Comparison of ENCODE assay signal across 15 cellular contexts in the genomic region with DNA sequence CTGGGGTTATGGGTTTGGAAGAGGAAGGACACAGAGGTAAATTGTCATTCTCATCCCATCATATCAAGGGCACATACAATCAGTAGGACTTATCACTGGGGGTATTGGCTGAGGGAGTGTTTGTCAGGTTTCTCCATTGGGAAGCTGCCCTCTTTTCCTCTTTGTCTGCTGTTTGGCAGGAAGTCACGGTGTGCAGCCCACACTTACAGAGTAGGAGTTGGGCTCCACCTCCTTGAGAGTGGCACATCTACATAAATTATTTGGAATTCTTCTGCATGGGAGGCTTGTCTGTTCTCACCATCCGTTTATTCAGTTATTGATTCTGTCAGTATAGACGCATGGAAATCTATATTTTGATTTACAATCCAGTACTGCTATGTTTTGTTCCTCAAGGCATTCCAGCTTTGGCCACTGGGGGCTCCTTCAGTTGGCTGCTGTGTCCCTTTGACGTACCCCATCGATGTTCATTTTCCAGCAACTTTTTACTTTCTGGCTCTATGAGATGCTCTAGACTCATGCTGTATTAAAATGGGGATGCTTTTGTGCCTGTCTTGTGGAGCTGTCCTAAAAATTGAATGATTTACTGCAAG.
A peak's percentile ranks its signal among the peaks of the same experiment; 100 is the strongest.
DNase-seq lines count a peak whose midpoint lies in the region; ATAC-seq, FAIRE-seq and TF ChIP-seq lines count a peak whose summit lies in the region.
"Had no signal": no experiment of that assay in that cellular context is flagged by ENCODE, and none has a peak within 500 bp of the region (broad histone marks: within the 10 kb centered on the region; RNA-seq: fewer than 3 reads in every experiment).

No MANE protein-coding gene starts in this region.

- no TSS peak for BruUV-seq in Calu3 (replicated peaks; lab: Mats Ljungman, UMichigan)

- H3K27ac Mint-ChIP-seq in Calu3 (ENCODE audit: unreplicated experiment): no peak overlapping the region
- H3K27ac Mint-ChIP-seq: natural killer cell had no signal

- no peaks in the 10 kb centered on the region for H3K9me3 Mint-ChIP-seq in Calu3 (ENCODE audit: low read depth, unreplicated experiment)
- H3K9me3 Mint-ChIP-seq: activated T-cell treated with anti-CD3 and anti-CD28 coated beads, Interleukin-2, amount 50 U/mL, for 4 hours; natural killer cell had no signal

- H3K9me3 ChIP-seq in neural cell (ENCODE audit: low read length) (no peaks in the 10 kb centered on the region), aorta (ENCODE audit: control insufficient read depth, low read length) (no peaks in the 10 kb centered on the region)
- H3K9me3 ChIP-seq: esophagus muscularis mucosa, HAP-1 had no signal

- TF ChIP-seq EP300 in neural cell (conservative IDR thresholded peaks at IDR 0.05; ENCODE audit: poor library complexity, severe bottlenecking): no peak

- H3K27ac ChIP-seq in neural cell (ENCODE audit: low read length) (no peak overlapping the region), coronary artery (no peak overlapping the region), aorta (ENCODE audit: low read depth in 1 of 2, low read length in 2 of 2) (no peak overlapping the region)
- H3K27ac ChIP-seq: esophagus muscularis mucosa had no signal

- H3K4me3 ChIP-seq in LNCaP clone FGC (ENCODE audit: low read depth, low read length): no peak overlapping the region
- no peak overlapping the region for H3K4me3 ChIP-seq in bronchial epithelial cell (ENCODE audit: low read depth, low read length)
- no peak overlapping the region for H3K4me3 ChIP-seq in neural cell (ENCODE audit: low read length)
- H3K4me3 ChIP-seq in coronary artery: no peak overlapping the region
- H3K4me3 ChIP-seq in aorta (ENCODE audit: low read length in 2 of 2): no peak overlapping the region
- H3K4me3 ChIP-seq: esophagus muscularis mucosa, HAP-1 had no signal

- peaks cover 11% of the 10 kb centered on the region for H3K79me2 ChIP-seq in neural cell (replicated peaks; ENCODE audit: insufficient read depth, low read length)

- no peaks in the 10 kb centered on the region for H3K4me1 Mint-ChIP-seq in Calu3 (ENCODE audit: low read depth, unreplicated experiment)

- H3K36me3 Mint-ChIP-seq in Calu3 (ENCODE audit: insufficient read depth, unreplicated experiment): no peaks in the 10 kb centered on the region
- H3K36me3 Mint-ChIP-seq: natural killer cell had no signal

- no peak overlapping the region for H3K4me3 Mint-ChIP-seq in Calu3 (ENCODE audit: low read depth, unreplicated experiment)
- H3K4me3 Mint-ChIP-seq: activated T-cell treated with anti-CD3 and anti-CD28 coated beads, Interleukin-2, amount 50 U/mL, for 4 hours; natural killer cell had no signal

- H3K9ac ChIP-seq in neural cell (ENCODE audit: low read length): no peak overlapping the region

- intact Hi-C loops in Calu3 (cut with micrococcal nuclease; ENCODE audit: unreplicated experiment): no loop called here
- intact Hi-C loops in aorta (cut with DNase I): no loop called here

- no peak for DNase-seq in Calu3
- DNase-seq in LNCaP clone FGC (ENCODE audit: low read depth): no peak
- DNase-seq in bronchial epithelial cell (ENCODE audit: low read depth): no peak
- DNase-seq in activated CD4-positive, alpha-beta T cell treated with anti-CD3 and anti-CD28 coated beads, Interleukin-2, amount 50 U/mL, for 48 hours: no peak
- DNase-seq in coronary artery (ENCODE audit: low spot score): no peak
- DNase-seq in aorta: no peak
- no peak for DNase-seq in SHP77 (lab: John Stamatoyannopoulos, UW)
- DNase-seq: activated T-cell treated with anti-CD3 and anti-CD28 coated beads, Interleukin-2, amount 50 U/mL, for 4 hours; natural killer cell; NCI-H345; stimulated activated CD4-positive, alpha-beta T cell treated with anti-CD3 and anti-CD28 coated beads, Interleukin-15, amount 100 ng/mL, for 24 hours had no signal

- H3K4me1 ChIP-seq in aorta (ENCODE audit: control insufficient read depth in 1 of 2, insufficient read depth in 2 of 2, low read length in 2 of 2): peaks cover 0 to 3% of the 10 kb centered on the region in 2 donors
- H3K4me1 ChIP-seq: HAP-1 had no signal

- no peak overlapping the region for H2AFZ ChIP-seq in neural cell (ENCODE audit: low read depth, low read length)

- CTCF ChIA-PET in Calu3 (lab: Charles Lee): interaction anchor here (0.7 kb wide), 1 partner anchor 1807 kb away, joined by 5 read pairs; no protein-coding TSS in a partner anchor

- H3K27me3 ChIP-seq in bronchial epithelial cell (ENCODE audit: control insufficient read depth, insufficient read depth, low read length) (no peaks in the 10 kb centered on the region), neural cell (ENCODE audit: insufficient read depth, low read depth, low read length) (no peaks in the 10 kb centered on the region), aorta (ENCODE audit: control insufficient read depth in 1 of 2, insufficient read depth in 2 of 2, low read length in 1 of 2) (no peaks in the 10 kb centered on the region)
- H3K27me3 ChIP-seq: esophagus muscularis mucosa had no signal

- FAIRE-seq in bronchial epithelial cell (lab: Jason Lieb, UNC): no peak

- no peaks in the 10 kb centered on the region for H4K20me1 ChIP-seq in neural cell (ENCODE audit: insufficient read depth)

- 76 to 77% methylated on average over 5 of the region's 5 CpGs for WGBS in aorta, 2 donors

- no peaks in the 10 kb centered on the region for H3K9me2 ChIP-seq in neural cell (ENCODE audit: insufficient read depth, low read length)

- H3K27me3 Mint-ChIP-seq in Calu3 (ENCODE audit: unreplicated experiment): no peaks in the 10 kb centered on the region

- no peak for TF ChIP-seq RAD21 in neural cell (conservative IDR thresholded peaks at IDR 0.05)

- TF ChIP-seq CTCF in Calu3 (IDR thresholded peaks at IDR 0.05; ENCODE audit: unreplicated experiment) (peak; percentile 53), LNCaP clone FGC (IDR thresholded peaks at IDR 0.05; ENCODE audit: control insufficient read depth, extremely low read depth, insufficient read depth) (peak; percentile 22), bronchial epithelial cell (IDR thresholded peaks at IDR 0.05; ENCODE audit: insufficient read depth, low read length, severe bottlenecking) (peak; percentile 24), neural cell (IDR thresholded peaks at IDR 0.05; ENCODE audit: poor library complexity, severe bottlenecking) (peak; percentile 35), coronary artery (IDR thresholded peaks at IDR 0.05) (no peak)

- H3K4me2 ChIP-seq in neural cell (ENCODE audit: low read length): no peak overlapping the region

- H3F3A ChIP-seq in neural cell (ENCODE audit: insufficient read depth, low read length, poor library complexity, severe bottlenecking): no peaks in the 10 kb centered on the region

- H3K36me3 ChIP-seq in bronchial epithelial cell (ENCODE audit: control insufficient read depth, insufficient read depth, low read length) (no peaks in the 10 kb centered on the region), neural cell (ENCODE audit: insufficient read depth, low read length) (no peaks in the 10 kb centered on the region), aorta (ENCODE audit: control insufficient read depth in 1 of 2, insufficient read depth in 2 of 2, low read length in 1 of 2) (no peaks in the 10 kb centered on the region)
- H3K36me3 ChIP-seq: esophagus muscularis mucosa, HAP-1 had no signal

- ATAC-seq in aorta (ENCODE audit: low FRiP score): no peak
- ATAC-seq: activated T-cell treated with anti-CD3 and anti-CD28 coated beads, Interleukin-2, amount 50 U/mL, for 4 hours; natural killer cell; Right ventricle myocardium inferior had no signal

TF ChIP-seq in neural cell, 6 proteins besides CTCF, POLR2A, EP300 and RAD21:
- TF ChIP-seq EZH2 (IDR thresholded peaks at IDR 0.05; ENCODE audit: borderline replicate concordance, insufficient read depth, low read length, poor library complexity, severe bottlenecking) (no peak), SMC3 (conservative IDR thresholded peaks at IDR 0.05; ENCODE audit: poor library complexity) (no peak), TAF1 (IDR thresholded peaks at IDR 0.05; ENCODE audit: low read depth) (no peak), REST (IDR thresholded peaks at IDR 0.05; ENCODE audit: borderline replicate concordance) (no peak), MXI1 (conservative IDR thresholded peaks at IDR 0.05; ENCODE audit: poor library complexity, severe bottlenecking) (no peak)
